In genomic region chr10:1267148-1267547, GRCh38 we compare ENCODE assay signal across 5 cellular contexts.
"Had no signal": no experiment of that assay in that cellular context is flagged by ENCODE, and none has a peak within 500 bp of the region (broad histone marks: within the 10 kb centered on the region; RNA-seq: fewer than 3 reads in every experiment).

No MANE protein-coding gene starts in this region.

- H3K4me3 ChIP-seq: GM23248, K562 had no signal

- H3K4me3 Mint-ChIP-seq: H9 had no signal

- H2AFZ ChIP-seq: GM23248 had no signal

- DNase-seq: GM23248, H9, HCEC 1CT, IMR-90 had no signal

- ATAC-seq: K562 had no signal

- H3K27ac ChIP-seq: GM23248 had no signal

- H3K9ac ChIP-seq: GM23248 had no signal
